1 cellular context compared by ENCODE assay signal in genomic region chr5:131218392-131218791, GRCh38.
TF ChIP-seq lines count a peak whose summit lies in the region.

No MANE protein-coding gene starts in this region.

TF ChIP-seq in GM12878, 131 proteins besides CTCF, POLR2A, EP300 and RAD21:
- TF ChIP-seq DPF2 (IDR thresholded peaks at IDR 0.05) (peak; percentile 28; the same call in 1 of the 2 replicates), IKZF2 (IDR thresholded peaks at IDR 0.05) (0 out of 4 replicates have a peak, but pooled peaks of 1 of the 2 experiments have one; percentile 43), ZNF217 (IDR thresholded peaks at IDR 0.05) (no peak), CREB1 (IDR thresholded peaks at IDR 0.05; ENCODE audit: low read depth) (peak; percentile 58; the same call in 1 of the 2 replicates), JUNB (IDR thresholded peaks at IDR 0.05) (peak; percentile 75), ATF2 (IDR thresholded peaks at IDR 0.05; ENCODE audit: low read length) (peak; percentile 52; the same call in 1 of the 2 replicates), POLR2AphosphoS2 (IDR thresholded peaks at IDR 0.05; ENCODE audit: low read depth, low read length) (0 out of 2 replicates have a peak, but pooled peaks have one; percentile 50), BHLHE40 (IDR thresholded peaks at IDR 0.05; ENCODE audit: borderline replicate concordance in 1 of 2, low read depth in 2 of 2, low read length in 1 of 2) (peak in 1 of 2 experiments; percentile 28; a peak in 1 of 4 replicates), IKZF1 (conservative IDR thresholded peaks at IDR 0.05) (peak; percentile 49), CHD2 (IDR thresholded peaks at IDR 0.05; ENCODE audit: borderline replicate concordance, low read depth, low read length) (no peak), ZNF687 (IDR thresholded peaks at IDR 0.05) (no peak), RUNX3 (IDR thresholded peaks at IDR 0.05; ENCODE audit: low read length) (peak; percentile 23; the same call in 1 of the 2 replicates)
- TF ChIP-seq, protein P1, sequence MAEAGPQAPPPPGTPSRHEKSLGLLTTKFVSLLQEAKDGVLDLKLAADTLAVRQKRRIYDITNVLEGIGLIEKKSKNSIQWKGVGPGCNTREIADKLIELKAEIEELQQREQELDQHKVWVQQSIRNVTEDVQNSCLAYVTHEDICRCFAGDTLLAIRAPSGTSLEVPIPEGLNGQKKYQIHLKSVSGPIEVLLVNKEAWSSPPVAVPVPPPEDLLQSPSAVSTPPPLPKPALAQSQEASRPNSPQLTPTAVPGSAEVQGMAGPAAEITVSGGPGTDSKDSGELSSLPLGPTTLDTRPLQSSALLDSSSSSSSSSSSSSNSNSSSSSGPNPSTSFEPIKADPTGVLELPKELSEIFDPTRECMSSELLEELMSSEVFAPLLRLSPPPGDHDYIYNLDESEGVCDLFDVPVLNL (IDR thresholded peaks at IDR 0.05; ENCODE audit: low read depth, low read length) = no peak
TF ChIP-seq in GM12878: peak in this region for 9.
